ENCODE assay signal across 8 cellular contexts in genomic region chr12:66269757-66270383, GRCh38. TPM values are rescaled to one million over a fixed set of nuclear protein-coding genes. Genes with fewer than 3 reads are reported as not detected.
DNase-seq lines count a peak whose midpoint lies in the region; ATAC-seq and TF ChIP-seq lines count a peak whose summit lies in the region.

No MANE protein-coding gene starts in this region.

- H3K27me3 ChIP-seq in cardiac muscle cell (no peaks in the 10 kb centered on the region), testis (no peaks in the 10 kb centered on the region)

- H3K27ac Mint-ChIP-seq in MCF 10A (ENCODE audit: low read depth, unreplicated experiment) = no peak overlapping the region

- intact Hi-C loops in Right ventricle myocardium inferior (cut with DNase I) = loop anchor here (5.0 to 10.0 kb wide), 2 partner anchors 137 to 425 kb away; no protein-coding TSS in a partner anchor
- intact Hi-C loops in MCF 10A (cut with micrococcal nuclease) = loop anchor here (1.0 to 10.0 kb wide), 3 partner anchors 139 to 424 kb away; no protein-coding TSS in a partner anchor
- intact Hi-C loops in testis (cut with DNase I; ENCODE audit: low total_unique reads) = no loop called here

- no peak for TF ChIP-seq POLR2A in testis (IDR thresholded peaks at IDR 0.05)

- H3K9me3 ChIP-seq in cardiac muscle cell (ENCODE audit: low read depth) (no peaks in the 10 kb centered on the region), testis (no peaks in the 10 kb centered on the region)

- 73 to 78% methylated on average over 5 of the region's 5 CpGs for WGBS in testis, 2 donors

- H3K4me1 Mint-ChIP-seq in MCF 10A (ENCODE audit: insufficient read depth, unreplicated experiment) = no peaks in the 10 kb centered on the region

- DNase-seq in cardiac muscle cell (ENCODE audit: low read depth in 1 of 2, low spot score in 1 of 2) = peak; percentile 49 to 63
- no peak for DNase-seq in Right ventricle myocardium inferior (ENCODE audit: missing footprints)
- DNase-seq in NCI-H82 (lab: John Stamatoyannopoulos, UW) = peak; percentile 49
- DNase-seq in MCF 10A (ENCODE audit: unreplicated experiment) = peak; percentile 54
- DNase-seq in inferior parietal cortex (ENCODE audit: extremely low spot score) = peak; percentile 75
- peak; percentile 30 for DNase-seq in testis
- no peak for DNase-seq in DMS79 (lab: John Stamatoyannopoulos, UW)

- ATAC-seq in Right ventricle myocardium inferior (no peak), HG03175 (IDR thresholded peaks at IDR 0.05; ENCODE audit: unreplicated experiment) (peak; percentile 60)

- TF ChIP-seq CTCF in cardiac muscle cell (IDR thresholded peaks at IDR 0.05; ENCODE audit: low read depth, low read length) (peak; percentile 76), MCF 10A (IDR thresholded peaks at IDR 0.05; ENCODE audit: unreplicated experiment) (peak; percentile 50), testis (IDR thresholded peaks at IDR 0.05) (peak; percentile 38 to 63 (median 52))

- no TSS peak for BruUV-seq in MCF 10A (replicated peaks; lab: Mats Ljungman, UMichigan)

- H3K9me3 Mint-ChIP-seq in MCF 10A (ENCODE audit: unreplicated experiment) = no peaks in the 10 kb centered on the region

- H3K4me1 ChIP-seq in cardiac muscle cell (ENCODE audit: low read depth) = no peaks in the 10 kb centered on the region
- H3K4me1 ChIP-seq in testis = no peaks in the 10 kb centered on the region

- no peak overlapping the region for H3K4me3 Mint-ChIP-seq in MCF 10A (ENCODE audit: unreplicated experiment)

- POLR2A ChIA-PET in MCF 10A (lab: Yijun Ruan, JAX) = interaction anchor here (0.8 kb wide), 1 partner anchor 439 kb away, joined by 3 read pairs; no protein-coding TSS in a partner anchor

- H3K4me3 ChIP-seq in cardiac muscle cell (no peak overlapping the region), testis (no peak overlapping the region)

- peaks cover 2% of the 10 kb centered on the region for H3K27me3 Mint-ChIP-seq in MCF 10A (ENCODE audit: insufficient read depth, unreplicated experiment)

- H3K36me3 ChIP-seq in cardiac muscle cell = no peaks in the 10 kb centered on the region
- no peaks in the 10 kb centered on the region for H3K36me3 ChIP-seq in testis (ENCODE audit: low read depth, missing control alignments)

- H3K27ac ChIP-seq in cardiac muscle cell = no peak overlapping the region
- no peak overlapping the region for H3K27ac ChIP-seq in testis

- H3K36me3 Mint-ChIP-seq in MCF 10A (ENCODE audit: insufficient read depth, unreplicated experiment) = no peaks in the 10 kb centered on the region

- CTCF ChIA-PET in MCF 10A (lab: Yijun Ruan, JAX) = interaction anchor here (0.6 to 8.1 kb wide), 45 partner anchors 9 to 1379 kb away, joined by 3 to 87 read pairs (median 4); partner anchors contain the start of gene TMBIM4

RNA-seq across cellular contexts. Expression of gene HELB, which starts 32.4 kb away (rescaled TPM):
- total RNA-seq in cardiac muscle cell (2.0 and 4.8 TPM in 2 replicates), Right ventricle myocardium inferior (0.89 TPM), MCF 10A (2022) (2.6 TPM in 2 replicates), testis (1 to 10 TPM; 5.9 to 6.3 TPM)
- polyA plus RNA-seq in cardiac muscle cell (2.3 and 3.6 TPM in 2 replicates), testis (ENCODE audit: insufficient read depth, low read depth, low replicate concordance) (1.0 TPM)

Comparison
In these comparisons a context has a peak if more than half of its experiments do, and no peak if none do; other contexts are left out.
1. DNase-seq: peak in cardiac muscle cell (2 of 2), NCI-H82 (single experiment), MCF 10A (single experiment), inferior parietal cortex (single experiment) and testis (single experiment); none in Right ventricle myocardium inferior (single experiment) and DMS79 (single experiment).
2. Peak in every context shown above with its lines, with median percentiles within 50 percentile points of each other: CTCF ChIP-seq.